21 cellular contexts compared by ENCODE assay signal in genomic region chr6:11153447-11153846, GRCh38. TPM values are rescaled to one million over a fixed set of nuclear protein-coding genes. Genes with fewer than 3 reads are reported as not detected.
DNase-seq lines count a peak whose midpoint lies in the region; ATAC-seq, FAIRE-seq and TF ChIP-seq lines count a peak whose summit lies in the region.
"Had no signal": no experiment of that assay in that cellular context is flagged by ENCODE, and none has a peak within 500 bp of the region (broad histone marks: within the 10 kb centered on the region; RNA-seq: fewer than 3 reads in every experiment).

No MANE protein-coding gene starts in this region.

- H3K27me3 ChIP-seq in K562 (ENCODE audit: control insufficient read depth in 2 of 2, insufficient read depth in 2 of 2, low read length in 2 of 2), result peaks cover 0 to 7% of the 10 kb centered on the region in 2 experiments; a peak in 1 of 5 replicates
- H3K27me3 ChIP-seq: SJCRH30 had no signal

- no peak overlapping the region for H3K9ac ChIP-seq in K562 (ENCODE audit: insufficient read depth in 1 of 2, low read depth in 2 of 2, low read length in 2 of 2)
- H3K9ac ChIP-seq: GM23248 had no signal

- H3K9me1 ChIP-seq in K562 (ENCODE audit: control insufficient read depth, insufficient read depth, low read length), result no peaks in the 10 kb centered on the region

- 8% methylated on average over 6 of the region's 6 CpGs for WGBS in K562 (ENCODE audit: insufficient coverage, low coverage, missing lambda C conversion rate)

- no peak for DNase-seq in activated CD4-positive, alpha-beta T cell treated with anti-CD3 and anti-CD28 coated beads, Interleukin-2, amount 10 ng/mL, durations not matched to agents 7 days and 5 days
- no peak for DNase-seq in activated CD4-positive, alpha-beta T cell treated with anti-CD3 and anti-CD28 coated beads, Interleukin-2, amount 50 U/mL, for 1 hour
- no peak for DNase-seq in K562 (ENCODE audit: extremely low read depth in 1 of 4, low spot score in 3 of 4)
- DNase-seq in nephron progenitor cell, result no peak
- DNase-seq in DMS 273 (lab: John Stamatoyannopoulos, UW; ENCODE audit: unreplicated experiment), result no peak
- no peak for DNase-seq in GM10266 (ENCODE audit: extremely low spot score)
- DNase-seq in H54 (ENCODE audit: insufficient read length, low spot score), result no peak
- DNase-seq: activated CD4-positive, alpha-beta T cell treated with anti-CD3 and anti-CD28 coated beads for 4 hours; activated effector memory CD4-positive, alpha-beta T cell treated with Interleukin-2 at 50 U/mL for 16 hours; C1 segment of cervical spinal cord; DMS53; GM23248; mesenchymal stem cell; NCI-H1694; PC-9; SJCRH30 had no signal

- no peaks in the 10 kb centered on the region; a peak in 2 of 5 replicates for H3K4me1 ChIP-seq in K562 (replicated peaks in 1 of 2; ENCODE audit: control insufficient read depth in 2 of 2, insufficient read depth in 2 of 2, low read length in 2 of 2)
- H3K4me1 ChIP-seq: A549, SJCRH30 had no signal

- FAIRE-seq in K562 (lab: Jason Lieb, UNC), result no peak
- FAIRE-seq in H54 (lab: Jason Lieb, UNC), result no peak
- FAIRE-seq: A549, HepG2 had no signal

- H3K4me1 Mint-ChIP-seq in activated CD4-positive, alpha-beta T cell treated with anti-CD3 and anti-CD28 coated beads, Interleukin-2, amount 10 ng/mL, durations not matched to agents 7 days and 5 days, result peaks cover 11% of the 10 kb centered on the region
- H3K4me1 Mint-ChIP-seq in IgD-negative memory B cell, result peaks cover 0 to 9% (median 2%) of the 10 kb centered on the region in 3 donors
- peaks cover 7% of the 10 kb centered on the region for H3K4me1 Mint-ChIP-seq in nephron progenitor cell

- no peak overlapping the region for H3K27ac ChIP-seq in K562 (ENCODE audit: extremely low read depth, low read depth, low read length)
- H3K27ac ChIP-seq: GM23248, PC-9, SJCRH30 had no signal

- no peak for TF ChIP-seq EP300 in K562 (IDR thresholded peaks at IDR 0.05; ENCODE audit: low read length)

- POLR2A ChIA-PET in activated CD4-positive, alpha-beta T cell treated with anti-CD3 and anti-CD28 coated beads, Interleukin-2, amount 10 ng/mL, durations not matched to agents 7 days and 5 days (lab: Charles Lee), result no interaction called here
- POLR2A ChIA-PET in K562 (lab: Yijun Ruan, JAX), result no interaction called here

- H3K36me3 ChIP-seq in K562 (ENCODE audit: control insufficient read depth, insufficient read depth, low read length), result no peaks in the 10 kb centered on the region
- H3K36me3 ChIP-seq: SJCRH30 had no signal

- H3K27ac Mint-ChIP-seq in activated CD4-positive, alpha-beta T cell treated with anti-CD3 and anti-CD28 coated beads, Interleukin-2, amount 10 ng/mL, durations not matched to agents 7 days and 5 days, result peak overlapping the region; percentile 15
- H3K27ac Mint-ChIP-seq in IgD-negative memory B cell (no peak overlapping the region), nephron progenitor cell (no peak overlapping the region)

- CTCF ChIA-PET in activated CD4-positive, alpha-beta T cell treated with anti-CD3 and anti-CD28 coated beads, Interleukin-2, amount 10 ng/mL, durations not matched to agents 7 days and 5 days (lab: Charles Lee), result no interaction called here
- CTCF ChIA-PET in K562 (lab: Yijun Ruan, JAX; ENCODE audit: low intra/inter-chr PET ratio), result no interaction called here

- H3K4me3 Mint-ChIP-seq in activated CD4-positive, alpha-beta T cell treated with anti-CD3 and anti-CD28 coated beads, Interleukin-2, amount 10 ng/mL, durations not matched to agents 7 days and 5 days, result peak overlapping the region; percentile 62
- H3K4me3 Mint-ChIP-seq in IgD-negative memory B cell, result peak overlapping the region; percentile 76 to 90 (median 82)
- H3K4me3 Mint-ChIP-seq in nephron progenitor cell, result peak overlapping the region; percentile 77

- no peak for TF ChIP-seq RAD21 in K562 (CRISPR knock-in tag; conservative IDR thresholded peaks at IDR 0.05 in 1 of 2, IDR thresholded peaks at IDR 0.05 in 1 of 2)

- no peak overlapping the region for H3K4me3 ChIP-seq in K562
- H3K4me3 ChIP-seq: A549, GM23248, PC-9, SJCRH30 had no signal

- BruUV-seq in K562 (replicated peaks; lab: Mats Ljungman, UMichigan), result no TSS peak

- H3K79me2 ChIP-seq in K562 (ENCODE audit: control insufficient read depth, insufficient read depth, low read length), result no peaks in the 10 kb centered on the region

- no peaks in the 10 kb centered on the region for H3K36me3 Mint-ChIP-seq in activated CD4-positive, alpha-beta T cell treated with anti-CD3 and anti-CD28 coated beads, Interleukin-2, amount 10 ng/mL, durations not matched to agents 7 days and 5 days (ENCODE audit: low read depth)
- H3K36me3 Mint-ChIP-seq in IgD-negative memory B cell (peaks cover 4% of the 10 kb centered on the region), nephron progenitor cell (ENCODE audit: low read depth) (no peaks in the 10 kb centered on the region)

- H3K27me3 Mint-ChIP-seq in activated CD4-positive, alpha-beta T cell treated with anti-CD3 and anti-CD28 coated beads, Interleukin-2, amount 10 ng/mL, durations not matched to agents 7 days and 5 days, result peaks cover 6% of the 10 kb centered on the region
- H3K27me3 Mint-ChIP-seq in IgD-negative memory B cell (no peaks in the 10 kb centered on the region), nephron progenitor cell (ENCODE audit: low read depth, poor library complexity) (peaks cover 19% of the 10 kb centered on the region)

- no peak overlapping the region for H3K4me2 ChIP-seq in K562 (ENCODE audit: insufficient read depth, low read length)
- H3K4me2 ChIP-seq: A549, PC-9 had no signal

- H4K20me1 ChIP-seq in K562 (replicated peaks; ENCODE audit: control insufficient read depth, insufficient read depth, low read length), result no peaks in the 10 kb centered on the region

- in situ Hi-C loops in K562 (cut with MboI), result no loop called here

- H3K9me3 Mint-ChIP-seq in activated CD4-positive, alpha-beta T cell treated with anti-CD3 and anti-CD28 coated beads, Interleukin-2, amount 10 ng/mL, durations not matched to agents 7 days and 5 days, result no peaks in the 10 kb centered on the region
- H3K9me3 Mint-ChIP-seq in IgD-negative memory B cell (peaks cover 0 to 4% (median 0%) of the 10 kb centered on the region in 3 donors), nephron progenitor cell (no peaks in the 10 kb centered on the region)

- H3K9me3 ChIP-seq in K562 (replicated peaks; ENCODE audit: control insufficient read depth, insufficient read depth, low read depth, low read length), result no peaks in the 10 kb centered on the region
- H3K9me3 ChIP-seq: SJCRH30 had no signal

- TF ChIP-seq CTCF in K562 (IDR thresholded peaks at IDR 0.05 in 2 of 3, conservative IDR thresholded peaks at IDR 0.05 in 1 of 3; ENCODE audit: insufficient read depth in 2 of 3, low read depth in 1 of 3, low read length in 3 of 3), result no peak
- no peak for TF ChIP-seq CTCF in nephron progenitor cell (IDR thresholded peaks at IDR 0.05)
- no peak for TF ChIP-seq CTCF in GM10266 (IDR thresholded peaks at IDR 0.05; ENCODE audit: control insufficient read depth, insufficient read depth, low read depth, missing control alignments)

- TF ChIP-seq POLR2A in K562 (conservative IDR thresholded peaks at IDR 0.05) (no peak), H54 (IDR thresholded peaks at IDR 0.05; ENCODE audit: low read depth, low read length) (no peak)

- ATAC-seq in K562, result no peak
- ATAC-seq: A549, HepG2 had no signal

- intact Hi-C loops in K562 (cut with micrococcal nuclease), result no loop called here

- no peak overlapping the region for H2AFZ ChIP-seq in K562 (ENCODE audit: low read depth, low read length)
- H2AFZ ChIP-seq: GM23248, PC-9 had no signal

RNA-seq across cellular contexts. Expression of gene ERVFRD-1, which starts 41.9 kb away (rescaled TPM):
- not detected for total RNA-seq in activated CD4-positive, alpha-beta T cell treated with anti-CD3 and anti-CD28 coated beads, Interleukin-2, amount 10 ng/mL, durations not matched to agents 7 days and 5 days
- polyA plus RNA-seq in IgD-negative memory B cell (not detected), K562 (2011; rRNA removed) (not detected in 2 replicates), K562 (2014; fragmentation: Illumina TruSeq; extraction: Trizol) (0.04 and 0.10 TPM in 2 replicates), K562 (2014; fragmentation: Nextera tagmentation; extraction: Ambion mirVana) (under 1 TPM; 0.07 to 0.10 TPM), K562 (2014; rRNA removed) (0.05 TPM in 2 replicates)
- not detected in 2 replicates for total RNA-seq in K562 (2011; cell fraction: chromatin; rRNA removed; ENCODE audit: low replicate concordance)
- total RNA-seq in K562 (2011; cell fraction: nucleolus; rRNA removed), result not detected in 2 replicates
- 0.15 TPM in 1 of 2 replicates, not detected in the other for total RNA-seq in K562 (2011; cell fraction: nucleoplasm; rRNA removed)
- total RNA-seq in K562 (2014; rRNA removed) (0.05 and 0.16 TPM in 2 replicates), K562 (2014; rRNA removed; fragmentation: Illumina TruSeq; extraction: Trizol) (0.06 TPM in 1 of 2 replicates, not detected in the other), K562 (2015; rRNA removed; fragmentation: Illumina TruSeq; extraction: Trizol) (0.08 and 0.14 TPM in 2 replicates), K562 (2021) (0.04 and 0.09 TPM in 2 replicates)
- not detected in 2 replicates for polyA plus RNA-seq in K562 (2011; cell fraction: cytosol; rRNA removed)
- polyA plus RNA-seq in K562 (2011; cell fraction: nucleus; rRNA removed), result not detected in 2 replicates
- 0.34 and 1.7 TPM in 2 replicates for polyA plus RNA-seq in K562 (2012)
- not detected in 2 replicates for polyA minus RNA-seq in K562 (2011; rRNA and poly(A)+ RNA removed)
- polyA minus RNA-seq in K562 (2011; cell fraction: cytosol; rRNA and poly(A)+ RNA removed), result not detected in 2 replicates
- polyA minus RNA-seq in K562 (2011; cell fraction: nucleus; rRNA and poly(A)+ RNA removed), result not detected in 2 replicates
- total RNA-seq: GM23248, HepG2, kidney epithelial cell, MCF 10A, PC-9, SJCRH30 had no signal
- polyA plus RNA-seq: A549, HepG2 had no signal

RNA-seq across cellular contexts. Expression of gene SMIM13, which starts 59.8 kb away (rescaled TPM):
- 1 to 10 TPM; 7.9 to 9.2 TPM for total RNA-seq in activated CD4-positive, alpha-beta T cell treated with anti-CD3 and anti-CD28 coated beads, Interleukin-2, amount 10 ng/mL, durations not matched to agents 7 days and 5 days
- polyA plus RNA-seq in IgD-negative memory B cell (1.9 TPM), K562 (2011; rRNA removed) (7.1 and 8.9 TPM in 2 replicates), K562 (2014; fragmentation: Illumina TruSeq; extraction: Trizol) (14.5 and 15.2 TPM in 2 replicates), K562 (2014; fragmentation: Nextera tagmentation; extraction: Ambion mirVana) (1 to 10 TPM; 5.5 to 7.2 TPM), K562 (2014; rRNA removed) (7.7 and 8.7 TPM in 2 replicates)
- total RNA-seq in K562 (2011; cell fraction: chromatin; rRNA removed; ENCODE audit: low replicate concordance), result 4.2 and 16.1 TPM in 2 replicates
- total RNA-seq in K562 (2011; cell fraction: nucleolus; rRNA removed), result 2.2 and 3.4 TPM in 2 replicates
- 9.5 and 15.3 TPM in 2 replicates for total RNA-seq in K562 (2011; cell fraction: nucleoplasm; rRNA removed)
- total RNA-seq in K562 (2014; rRNA removed) (10.1 and 11.7 TPM in 2 replicates), K562 (2014; rRNA removed; fragmentation: Illumina TruSeq; extraction: Trizol) (21.5 and 23.7 TPM in 2 replicates), K562 (2015; rRNA removed; fragmentation: Illumina TruSeq; extraction: Trizol) (12.1 and 13.0 TPM in 2 replicates), K562 (2021) (23.0 and 24.8 TPM in 2 replicates)
- polyA plus RNA-seq in K562 (2011; cell fraction: cytosol; rRNA removed), result 1.7 and 3.4 TPM in 2 replicates
- 2.4 and 3.3 TPM in 2 replicates for polyA plus RNA-seq in K562 (2011; cell fraction: nucleus; rRNA removed)
- 12.6 and 15.8 TPM in 2 replicates for polyA plus RNA-seq in K562 (2012)
- 13.3 and 17.7 TPM in 2 replicates for polyA minus RNA-seq in K562 (2011; rRNA and poly(A)+ RNA removed)
- polyA minus RNA-seq in K562 (2011; cell fraction: cytosol; rRNA and poly(A)+ RNA removed), result 7.8 and 8.5 TPM in 2 replicates
- polyA minus RNA-seq in K562 (2011; cell fraction: nucleus; rRNA and poly(A)+ RNA removed), result 2.8 and 5.9 TPM in 2 replicates
